ENCODE assay signal across 1 cellular context in genomic region chr10:84613336-84614021, GRCh38.
TF ChIP-seq lines count a peak whose summit lies in the region.

No MANE protein-coding gene starts in this region.

TF ChIP-seq in HepG2, 621 proteins besides CTCF, POLR2A, EP300 and RAD21 (continued from another document):
- TF ChIP-seq GATAD1 (CRISPR knock-in tag; IDR thresholded peaks at IDR 0.05) (no peak), MBD4 (IDR thresholded peaks at IDR 0.05; ENCODE audit: borderline replicate concordance, low read length) (no peak), GFI1 (CRISPR knock-in tag; IDR thresholded peaks at IDR 0.05; ENCODE audit: borderline replicate concordance) (no peak), ZNF180 (CRISPR knock-in tag; IDR thresholded peaks at IDR 0.05; ENCODE audit: borderline replicate concordance, low read depth) (no peak), ZBTB37 (CRISPR knock-in tag; IDR thresholded peaks at IDR 0.05) (no peak), CC2D1A (CRISPR knock-in tag; IDR thresholded peaks at IDR 0.05) (no peak), ZFP41 (CRISPR knock-in tag; IDR thresholded peaks at IDR 0.05; ENCODE audit: borderline replicate concordance) (no peak), ZNF547 (CRISPR knock-in tag; IDR thresholded peaks at IDR 0.05) (no peak), ZNF33B (CRISPR knock-in tag; IDR thresholded peaks at IDR 0.05) (no peak), TBX2 (CRISPR knock-in tag; IDR thresholded peaks at IDR 0.05; ENCODE audit: borderline replicate concordance) (no peak), ZNF749 (CRISPR knock-in tag; IDR thresholded peaks at IDR 0.05; ENCODE audit: borderline replicate concordance) (no peak), PAX8 (CRISPR knock-in tag; IDR thresholded peaks at IDR 0.05; ENCODE audit: borderline replicate concordance) (no peak), MIER3 (CRISPR knock-in tag; IDR thresholded peaks at IDR 0.05; ENCODE audit: borderline replicate concordance) (no peak), RERE (CRISPR knock-in tag; IDR thresholded peaks at IDR 0.05; ENCODE audit: low read depth) (no peak), ZNF335 (CRISPR knock-in tag; IDR thresholded peaks at IDR 0.05) (no peak), ZMYM4 (CRISPR knock-in tag; IDR thresholded peaks at IDR 0.05) (peak; percentile 70), RXRA (CRISPR knock-in tag; IDR thresholded peaks at IDR 0.05) (no peak), HIVEP1 (CRISPR knock-in tag; IDR thresholded peaks at IDR 0.05) (no peak), AHR (CRISPR knock-in tag; IDR thresholded peaks at IDR 0.05) (no peak), ZNF382 (CRISPR knock-in tag; IDR thresholded peaks at IDR 0.05; ENCODE audit: borderline replicate concordance) (no peak), ESRRA (CRISPR knock-in tag; IDR thresholded peaks at IDR 0.05; ENCODE audit: low read depth) (peak; percentile 83; the same call in 1 of the 2 replicates), HMG20A (CRISPR knock-in tag; IDR thresholded peaks at IDR 0.05; ENCODE audit: borderline replicate concordance) (no peak), BORCS8-MEF2B (CRISPR knock-in tag; IDR thresholded peaks at IDR 0.05) (no peak), DNMT3B (CRISPR knock-in tag; conservative IDR thresholded peaks at IDR 0.05) (no peak), ZNF780A (CRISPR knock-in tag; IDR thresholded peaks at IDR 0.05) (no peak), ELF3 (CRISPR knock-in tag; IDR thresholded peaks at IDR 0.05) (no peak), SSRP1 (CRISPR knock-in tag; IDR thresholded peaks at IDR 0.05) (no peak), GZF1 (CRISPR knock-in tag; IDR thresholded peaks at IDR 0.05) (no peak), SRF (IDR thresholded peaks at IDR 0.05; ENCODE audit: low read depth, low read length) (no peak), HNF4A (CRISPR knock-in tag; IDR thresholded peaks at IDR 0.05) (0 out of 2 replicates have a peak, but pooled peaks have one; percentile 13), ZNF24 (IDR thresholded peaks at IDR 0.05) (no peak), ZIK1 (CRISPR knock-in tag; IDR thresholded peaks at IDR 0.05; ENCODE audit: borderline replicate concordance, low read depth) (no peak), MATR3 (CRISPR knock-in tag; IDR thresholded peaks at IDR 0.05) (no peak), CREM (IDR thresholded peaks at IDR 0.05) (no peak), CREM (CRISPR knock-in tag; IDR thresholded peaks at IDR 0.05) (no peak), PPARG (CRISPR knock-in tag; conservative IDR thresholded peaks at IDR 0.05) (no peak), FOSL2 (CRISPR knock-in tag; IDR thresholded peaks at IDR 0.05) (no peak), ZNF724P (CRISPR knock-in tag; IDR thresholded peaks at IDR 0.05; ENCODE audit: borderline replicate concordance) (no peak), ATF1 (CRISPR knock-in tag; IDR thresholded peaks at IDR 0.05) (no peak), ZNF34 (CRISPR knock-in tag; IDR thresholded peaks at IDR 0.05; ENCODE audit: borderline replicate concordance) (no peak)
- TF ChIP-seq, protein P1, sequence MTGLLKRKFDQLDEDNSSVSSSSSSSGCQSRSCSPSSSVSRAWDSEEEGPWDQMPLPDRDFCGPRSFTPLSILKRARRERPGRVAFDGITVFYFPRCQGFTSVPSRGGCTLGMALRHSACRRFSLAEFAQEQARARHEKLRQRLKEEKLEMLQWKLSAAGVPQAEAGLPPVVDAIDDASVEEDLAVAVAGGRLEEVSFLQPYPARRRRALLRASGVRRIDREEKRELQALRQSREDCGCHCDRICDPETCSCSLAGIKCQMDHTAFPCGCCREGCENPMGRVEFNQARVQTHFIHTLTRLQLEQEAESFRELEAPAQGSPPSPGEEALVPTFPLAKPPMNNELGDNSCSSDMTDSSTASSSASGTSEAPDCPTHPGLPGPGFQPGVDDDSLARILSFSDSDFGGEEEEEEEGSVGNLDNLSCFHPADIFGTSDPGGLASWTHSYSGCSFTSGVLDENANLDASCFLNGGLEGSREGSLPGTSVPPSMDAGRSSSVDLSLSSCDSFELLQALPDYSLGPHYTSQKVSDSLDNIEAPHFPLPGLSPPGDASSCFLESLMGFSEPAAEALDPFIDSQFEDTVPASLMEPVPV (CRISPR knock-in tag; IDR thresholded peaks at IDR 0.05), result no peak
- TF ChIP-seq, protein P2, sequence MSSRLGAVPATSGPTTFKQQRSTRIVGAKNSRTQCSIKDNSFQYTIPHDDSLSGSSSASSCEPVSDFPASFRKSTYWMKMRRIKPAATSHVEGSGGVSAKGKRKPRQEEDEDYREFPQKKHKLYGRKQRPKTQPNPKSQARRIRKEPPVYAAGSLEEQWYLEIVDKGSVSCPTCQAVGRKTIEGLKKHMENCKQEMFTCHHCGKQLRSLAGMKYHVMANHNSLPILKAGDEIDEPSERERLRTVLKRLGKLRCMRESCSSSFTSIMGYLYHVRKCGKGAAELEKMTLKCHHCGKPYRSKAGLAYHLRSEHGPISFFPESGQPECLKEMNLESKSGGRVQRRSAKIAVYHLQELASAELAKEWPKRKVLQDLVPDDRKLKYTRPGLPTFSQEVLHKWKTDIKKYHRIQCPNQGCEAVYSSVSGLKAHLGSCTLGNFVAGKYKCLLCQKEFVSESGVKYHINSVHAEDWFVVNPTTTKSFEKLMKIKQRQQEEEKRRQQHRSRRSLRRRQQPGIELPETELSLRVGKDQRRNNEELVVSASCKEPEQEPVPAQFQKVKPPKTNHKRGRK (CRISPR knock-in tag; IDR thresholded peaks at IDR 0.05), result no peak
- TF ChIP-seq, protein P3, sequence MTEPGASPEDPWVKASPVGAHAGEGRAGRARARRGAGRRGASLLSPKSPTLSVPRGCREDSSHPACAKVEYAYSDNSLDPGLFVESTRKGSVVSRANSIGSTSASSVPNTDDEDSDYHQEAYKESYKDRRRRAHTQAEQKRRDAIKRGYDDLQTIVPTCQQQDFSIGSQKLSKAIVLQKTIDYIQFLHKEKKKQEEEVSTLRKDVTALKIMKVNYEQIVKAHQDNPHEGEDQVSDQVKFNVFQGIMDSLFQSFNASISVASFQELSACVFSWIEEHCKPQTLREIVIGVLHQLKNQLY (CRISPR knock-in tag; IDR thresholded peaks at IDR 0.05), result no peak
- TF ChIP-seq, protein P4, sequence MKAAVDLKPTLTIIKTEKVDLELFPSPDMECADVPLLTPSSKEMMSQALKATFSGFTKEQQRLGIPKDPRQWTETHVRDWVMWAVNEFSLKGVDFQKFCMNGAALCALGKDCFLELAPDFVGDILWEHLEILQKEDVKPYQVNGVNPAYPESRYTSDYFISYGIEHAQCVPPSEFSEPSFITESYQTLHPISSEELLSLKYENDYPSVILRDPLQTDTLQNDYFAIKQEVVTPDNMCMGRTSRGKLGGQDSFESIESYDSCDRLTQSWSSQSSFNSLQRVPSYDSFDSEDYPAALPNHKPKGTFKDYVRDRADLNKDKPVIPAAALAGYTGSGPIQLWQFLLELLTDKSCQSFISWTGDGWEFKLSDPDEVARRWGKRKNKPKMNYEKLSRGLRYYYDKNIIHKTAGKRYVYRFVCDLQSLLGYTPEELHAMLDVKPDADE (CRISPR knock-in tag; IDR thresholded peaks at IDR 0.05), result no peak
- TF ChIP-seq, protein P5, sequence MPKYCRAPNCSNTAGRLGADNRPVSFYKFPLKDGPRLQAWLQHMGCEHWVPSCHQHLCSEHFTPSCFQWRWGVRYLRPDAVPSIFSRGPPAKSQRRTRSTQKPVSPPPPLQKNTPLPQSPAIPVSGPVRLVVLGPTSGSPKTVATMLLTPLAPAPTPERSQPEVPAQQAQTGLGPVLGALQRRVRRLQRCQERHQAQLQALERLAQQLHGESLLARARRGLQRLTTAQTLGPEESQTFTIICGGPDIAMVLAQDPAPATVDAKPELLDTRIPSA (CRISPR knock-in tag; IDR thresholded peaks at IDR 0.05; ENCODE audit: borderline replicate concordance), result no peak
- TF ChIP-seq, protein P6, sequence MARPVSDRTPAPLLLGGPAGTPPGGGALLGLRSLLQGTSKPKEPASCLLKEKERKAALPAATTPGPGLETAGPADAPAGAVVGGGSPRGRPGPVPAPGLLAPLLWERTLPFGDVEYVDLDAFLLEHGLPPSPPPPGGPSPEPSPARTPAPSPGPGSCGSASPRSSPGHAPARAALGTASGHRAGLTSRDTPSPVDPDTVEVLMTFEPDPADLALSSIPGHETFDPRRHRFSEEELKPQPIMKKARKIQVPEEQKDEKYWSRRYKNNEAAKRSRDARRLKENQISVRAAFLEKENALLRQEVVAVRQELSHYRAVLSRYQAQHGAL (CRISPR knock-in tag; IDR thresholded peaks at IDR 0.05; ENCODE audit: not compliant biosample characterization), result no peak
- TF ChIP-seq, protein P7, sequence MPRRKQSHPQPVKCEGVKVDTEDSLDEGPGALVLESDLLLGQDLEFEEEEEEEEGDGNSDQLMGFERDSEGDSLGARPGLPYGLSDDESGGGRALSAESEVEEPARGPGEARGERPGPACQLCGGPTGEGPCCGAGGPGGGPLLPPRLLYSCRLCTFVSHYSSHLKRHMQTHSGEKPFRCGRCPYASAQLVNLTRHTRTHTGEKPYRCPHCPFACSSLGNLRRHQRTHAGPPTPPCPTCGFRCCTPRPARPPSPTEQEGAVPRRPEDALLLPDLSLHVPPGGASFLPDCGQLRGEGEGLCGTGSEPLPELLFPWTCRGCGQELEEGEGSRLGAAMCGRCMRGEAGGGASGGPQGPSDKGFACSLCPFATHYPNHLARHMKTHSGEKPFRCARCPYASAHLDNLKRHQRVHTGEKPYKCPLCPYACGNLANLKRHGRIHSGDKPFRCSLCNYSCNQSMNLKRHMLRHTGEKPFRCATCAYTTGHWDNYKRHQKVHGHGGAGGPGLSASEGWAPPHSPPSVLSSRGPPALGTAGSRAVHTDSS (CRISPR knock-in tag; conservative IDR thresholded peaks at IDR 0.05), result no peak
- TF ChIP-seq, protein P8, sequence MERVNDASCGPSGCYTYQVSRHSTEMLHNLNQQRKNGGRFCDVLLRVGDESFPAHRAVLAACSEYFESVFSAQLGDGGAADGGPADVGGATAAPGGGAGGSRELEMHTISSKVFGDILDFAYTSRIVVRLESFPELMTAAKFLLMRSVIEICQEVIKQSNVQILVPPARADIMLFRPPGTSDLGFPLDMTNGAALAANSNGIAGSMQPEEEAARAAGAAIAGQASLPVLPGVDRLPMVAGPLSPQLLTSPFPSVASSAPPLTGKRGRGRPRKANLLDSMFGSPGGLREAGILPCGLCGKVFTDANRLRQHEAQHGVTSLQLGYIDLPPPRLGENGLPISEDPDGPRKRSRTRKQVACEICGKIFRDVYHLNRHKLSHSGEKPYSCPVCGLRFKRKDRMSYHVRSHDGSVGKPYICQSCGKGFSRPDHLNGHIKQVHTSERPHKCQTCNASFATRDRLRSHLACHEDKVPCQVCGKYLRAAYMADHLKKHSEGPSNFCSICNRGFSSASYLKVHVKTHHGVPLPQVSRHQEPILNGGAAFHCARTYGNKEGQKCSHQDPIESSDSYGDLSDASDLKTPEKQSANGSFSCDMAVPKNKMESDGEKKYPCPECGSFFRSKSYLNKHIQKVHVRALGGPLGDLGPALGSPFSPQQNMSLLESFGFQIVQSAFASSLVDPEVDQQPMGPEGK (CRISPR knock-in tag; IDR thresholded peaks at IDR 0.05), result no peak
